1 cellular context compared by ENCODE assay signal in genomic region chr20:62804632-62805364, GRCh38.
TF ChIP-seq lines count a peak whose summit lies in the region.

Gene OGFR (plus strand): TSS chr20:62804835. CDS start chr20:62804860, 25 bp downstream.

TF ChIP-seq in HepG2, 621 proteins besides CTCF, POLR2A, EP300 and RAD21 (continued from another document and continues in another):
- TF ChIP-seq, protein P1, sequence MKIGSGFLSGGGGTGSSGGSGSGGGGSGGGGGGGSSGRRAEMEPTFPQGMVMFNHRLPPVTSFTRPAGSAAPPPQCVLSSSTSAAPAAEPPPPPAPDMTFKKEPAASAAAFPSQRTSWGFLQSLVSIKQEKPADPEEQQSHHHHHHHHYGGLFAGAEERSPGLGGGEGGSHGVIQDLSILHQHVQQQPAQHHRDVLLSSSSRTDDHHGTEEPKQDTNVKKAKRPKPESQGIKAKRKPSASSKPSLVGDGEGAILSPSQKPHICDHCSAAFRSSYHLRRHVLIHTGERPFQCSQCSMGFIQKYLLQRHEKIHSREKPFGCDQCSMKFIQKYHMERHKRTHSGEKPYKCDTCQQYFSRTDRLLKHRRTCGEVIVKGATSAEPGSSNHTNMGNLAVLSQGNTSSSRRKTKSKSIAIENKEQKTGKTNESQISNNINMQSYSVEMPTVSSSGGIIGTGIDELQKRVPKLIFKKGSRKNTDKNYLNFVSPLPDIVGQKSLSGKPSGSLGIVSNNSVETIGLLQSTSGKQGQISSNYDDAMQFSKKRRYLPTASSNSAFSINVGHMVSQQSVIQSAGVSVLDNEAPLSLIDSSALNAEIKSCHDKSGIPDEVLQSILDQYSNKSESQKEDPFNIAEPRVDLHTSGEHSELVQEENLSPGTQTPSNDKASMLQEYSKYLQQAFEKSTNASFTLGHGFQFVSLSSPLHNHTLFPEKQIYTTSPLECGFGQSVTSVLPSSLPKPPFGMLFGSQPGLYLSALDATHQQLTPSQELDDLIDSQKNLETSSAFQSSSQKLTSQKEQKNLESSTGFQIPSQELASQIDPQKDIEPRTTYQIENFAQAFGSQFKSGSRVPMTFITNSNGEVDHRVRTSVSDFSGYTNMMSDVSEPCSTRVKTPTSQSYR (CRISPR knock-in tag; IDR thresholded peaks at IDR 0.05; ENCODE audit: borderline replicate concordance): peak; percentile 84
- TF ChIP-seq SALL1 (CRISPR knock-in tag; IDR thresholded peaks at IDR 0.05): peak; percentile 73; the same call in 1 of the 2 replicates
- TF ChIP-seq MXD3 (CRISPR knock-in tag; IDR thresholded peaks at IDR 0.05): peak; percentile 89
- 0 out of 2 replicates have a peak, but pooled peaks have one; percentile 35 for TF ChIP-seq ZSCAN22 (CRISPR knock-in tag; IDR thresholded peaks at IDR 0.05)
- TF ChIP-seq TAF1 (CRISPR knock-in tag; IDR thresholded peaks at IDR 0.05): peak; percentile 74
- TF ChIP-seq ZNF234 (CRISPR knock-in tag; conservative IDR thresholded peaks at IDR 0.05): 0 out of 2 replicates have a peak, but pooled peaks have one; percentile 18
- peak; percentile 45; the same call in 1 of the 2 replicates for TF ChIP-seq ZSCAN21 (CRISPR knock-in tag; IDR thresholded peaks at IDR 0.05; ENCODE audit: borderline replicate concordance)
- TF ChIP-seq ZNF513 (CRISPR knock-in tag; conservative IDR thresholded peaks at IDR 0.05): 0 out of 2 replicates have a peak, but pooled peaks have one; percentile 85
- peak; percentile 85; the same call in 1 of the 2 replicates for TF ChIP-seq SRY (CRISPR knock-in tag; IDR thresholded peaks at IDR 0.05)
- TF ChIP-seq, protein P2, sequence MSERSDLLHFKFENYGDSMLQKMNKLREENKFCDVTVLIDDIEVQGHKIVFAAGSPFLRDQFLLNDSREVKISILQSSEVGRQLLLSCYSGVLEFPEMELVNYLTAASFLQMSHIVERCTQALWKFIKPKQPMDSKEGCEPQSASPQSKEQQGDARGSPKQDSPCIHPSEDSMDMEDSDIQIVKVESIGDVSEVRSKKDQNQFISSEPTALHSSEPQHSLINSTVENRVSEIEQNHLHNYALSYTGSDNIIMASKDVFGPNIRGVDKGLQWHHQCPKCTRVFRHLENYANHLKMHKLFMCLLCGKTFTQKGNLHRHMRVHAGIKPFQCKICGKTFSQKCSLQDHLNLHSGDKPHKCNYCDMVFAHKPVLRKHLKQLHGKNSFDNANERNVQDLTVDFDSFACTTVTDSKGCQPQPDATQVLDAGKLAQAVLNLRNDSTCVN (CRISPR knock-in tag; IDR thresholded peaks at IDR 0.05; ENCODE audit: borderline replicate concordance): 0 out of 2 replicates have a peak, but pooled peaks have one; percentile 53
- TF ChIP-seq, protein P3, sequence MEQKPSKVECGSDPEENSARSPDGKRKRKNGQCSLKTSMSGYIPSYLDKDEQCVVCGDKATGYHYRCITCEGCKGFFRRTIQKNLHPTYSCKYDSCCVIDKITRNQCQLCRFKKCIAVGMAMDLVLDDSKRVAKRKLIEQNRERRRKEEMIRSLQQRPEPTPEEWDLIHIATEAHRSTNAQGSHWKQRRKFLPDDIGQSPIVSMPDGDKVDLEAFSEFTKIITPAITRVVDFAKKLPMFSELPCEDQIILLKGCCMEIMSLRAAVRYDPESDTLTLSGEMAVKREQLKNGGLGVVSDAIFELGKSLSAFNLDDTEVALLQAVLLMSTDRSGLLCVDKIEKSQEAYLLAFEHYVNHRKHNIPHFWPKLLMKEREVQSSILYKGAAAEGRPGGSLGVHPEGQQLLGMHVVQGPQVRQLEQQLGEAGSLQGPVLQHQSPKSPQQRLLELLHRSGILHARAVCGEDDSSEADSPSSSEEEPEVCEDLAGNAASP (CRISPR knock-in tag; IDR thresholded peaks at IDR 0.05; ENCODE audit: borderline replicate concordance): peak; percentile 9; the same call in 1 of the 2 replicates
- TF ChIP-seq RAD51 (IDR thresholded peaks at IDR 0.05; ENCODE audit: borderline replicate concordance): no peak
- no peak for TF ChIP-seq TCF12 (IDR thresholded peaks at IDR 0.05)
- 0 out of 2 replicates have a peak, but pooled peaks have one; percentile 15 for TF ChIP-seq TCF12 (CRISPR knock-in tag; IDR thresholded peaks at IDR 0.05)
- TF ChIP-seq, protein P4, sequence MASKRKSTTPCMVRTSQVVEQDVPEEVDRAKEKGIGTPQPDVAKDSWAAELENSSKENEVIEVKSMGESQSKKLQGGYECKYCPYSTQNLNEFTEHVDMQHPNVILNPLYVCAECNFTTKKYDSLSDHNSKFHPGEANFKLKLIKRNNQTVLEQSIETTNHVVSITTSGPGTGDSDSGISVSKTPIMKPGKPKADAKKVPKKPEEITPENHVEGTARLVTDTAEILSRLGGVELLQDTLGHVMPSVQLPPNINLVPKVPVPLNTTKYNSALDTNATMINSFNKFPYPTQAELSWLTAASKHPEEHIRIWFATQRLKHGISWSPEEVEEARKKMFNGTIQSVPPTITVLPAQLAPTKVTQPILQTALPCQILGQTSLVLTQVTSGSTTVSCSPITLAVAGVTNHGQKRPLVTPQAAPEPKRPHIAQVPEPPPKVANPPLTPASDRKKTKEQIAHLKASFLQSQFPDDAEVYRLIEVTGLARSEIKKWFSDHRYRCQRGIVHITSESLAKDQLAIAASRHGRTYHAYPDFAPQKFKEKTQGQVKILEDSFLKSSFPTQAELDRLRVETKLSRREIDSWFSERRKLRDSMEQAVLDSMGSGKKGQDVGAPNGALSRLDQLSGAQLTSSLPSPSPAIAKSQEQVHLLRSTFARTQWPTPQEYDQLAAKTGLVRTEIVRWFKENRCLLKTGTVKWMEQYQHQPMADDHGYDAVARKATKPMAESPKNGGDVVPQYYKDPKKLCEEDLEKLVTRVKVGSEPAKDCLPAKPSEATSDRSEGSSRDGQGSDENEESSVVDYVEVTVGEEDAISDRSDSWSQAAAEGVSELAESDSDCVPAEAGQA (IDR thresholded peaks at IDR 0.05; ENCODE audit: low read depth): no peak
- TF ChIP-seq, protein P4 (CRISPR knock-in tag; IDR thresholded peaks at IDR 0.05; ENCODE audit: borderline replicate concordance): no peak
- no peak; the same call in 1 of the 2 replicates for TF ChIP-seq EED (CRISPR knock-in tag; IDR thresholded peaks at IDR 0.05)
- TF ChIP-seq TARDBP (CRISPR knock-in tag; IDR thresholded peaks at IDR 0.05): peak; percentile 58; the same call in 1 of the 2 replicates
- peak; percentile 63; the same call in 1 of the 2 replicates for TF ChIP-seq RXRA (CRISPR knock-in tag; IDR thresholded peaks at IDR 0.05)
- no peak for TF ChIP-seq AGO1 (IDR thresholded peaks at IDR 0.05; ENCODE audit: low read depth, low read length, poor library complexity, severe bottlenecking)
- TF ChIP-seq PITX1 (CRISPR knock-in tag; IDR thresholded peaks at IDR 0.05): peak; percentile 17
- TF ChIP-seq ZBTB39 (CRISPR knock-in tag; IDR thresholded peaks at IDR 0.05): peak; percentile 72; the same call in 1 of the 2 replicates
- TF ChIP-seq CHD4 (IDR thresholded peaks at IDR 0.05; ENCODE audit: borderline replicate concordance, low read length): no peak
- TF ChIP-seq JUND (CRISPR knock-in tag; IDR thresholded peaks at IDR 0.05): 0 out of 2 replicates have a peak, but pooled peaks have one; percentile 28
- TF ChIP-seq MXD4 (CRISPR knock-in tag; IDR thresholded peaks at IDR 0.05): peak; percentile 63; the same call in 1 of the 2 replicates
- TF ChIP-seq HMGXB3 (CRISPR knock-in tag; IDR thresholded peaks at IDR 0.05; ENCODE audit: borderline replicate concordance): peak; percentile 63; the same call in 1 of the 2 replicates
- no peak for TF ChIP-seq MEF2D (CRISPR knock-in tag; IDR thresholded peaks at IDR 0.05)
- peak; percentile 67; the same call in 1 of the 2 replicates for TF ChIP-seq ZNF891 (CRISPR knock-in tag; IDR thresholded peaks at IDR 0.05)
- TF ChIP-seq NR0B2 (CRISPR knock-in tag; IDR thresholded peaks at IDR 0.05): peak; percentile 89
- peak; percentile 82; the same call in 1 of the 2 replicates for TF ChIP-seq KDM4B (CRISPR knock-in tag; IDR thresholded peaks at IDR 0.05)
- peak; percentile 46; the same call in 1 of the 2 replicates for TF ChIP-seq FOXM1 (CRISPR knock-in tag; IDR thresholded peaks at IDR 0.05)
- TF ChIP-seq ZBTB38 (CRISPR knock-in tag; IDR thresholded peaks at IDR 0.05): peak; percentile 81
- TF ChIP-seq ZNF724P (CRISPR knock-in tag; IDR thresholded peaks at IDR 0.05; ENCODE audit: borderline replicate concordance): peak; percentile 42; the same call in 1 of the 2 replicates
- TF ChIP-seq ZNF33A (CRISPR knock-in tag; IDR thresholded peaks at IDR 0.05; ENCODE audit: borderline replicate concordance): no peak
